In the genomic region with DNA sequence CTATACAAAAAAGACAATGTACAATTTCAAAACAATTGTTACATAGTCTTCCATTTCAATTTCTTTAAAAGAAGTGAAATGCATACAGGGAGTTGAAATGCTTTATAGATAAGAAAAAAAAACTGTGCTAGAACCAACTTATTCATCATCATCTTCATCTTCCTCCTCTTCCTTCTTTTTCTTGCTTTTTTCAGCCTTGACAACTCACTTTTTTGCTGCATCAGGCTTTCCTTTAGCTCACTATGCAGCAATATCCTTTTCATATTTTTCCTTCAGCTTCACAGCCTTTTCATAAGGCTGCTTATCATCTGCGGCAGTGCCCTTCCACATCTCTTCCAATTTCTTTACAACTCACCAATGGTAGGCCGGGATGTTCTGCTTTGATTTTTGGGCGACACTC, we compare ENCODE assay signal across 24 cellular contexts. TPM values are rescaled to one million over a fixed set of nuclear protein-coding genes. Genes with fewer than 3 reads are reported as not detected.
DNase-seq lines count a peak whose midpoint lies in the region; ATAC-seq, FAIRE-seq and TF ChIP-seq lines count a peak whose summit lies in the region.
"Had no signal": no experiment of that assay in that cellular context is flagged by ENCODE, and none has a peak within 500 bp of the region (broad histone marks: within the 10 kb centered on the region; RNA-seq: fewer than 3 reads in every experiment).

No MANE protein-coding gene starts in this region.

- H3K4me2 ChIP-seq in mammary epithelial cell (ENCODE audit: insufficient read depth, low read depth, low read length), result no peak overlapping the region

- no peak for FAIRE-seq in GM12891 (lab: Jason Lieb, UNC)
- FAIRE-seq: D721Med, H1, RCC 7860 had no signal

- POLR2A ChIA-PET in MCF 10A (lab: Yijun Ruan, JAX), result interaction anchor here (0.8 to 6.1 kb wide), 2 partner anchors 34 to 55 kb away, joined by 5 to 67 read pairs; no protein-coding TSS in a partner anchor
- POLR2A ChIA-PET in CD8-positive, alpha-beta memory T cell (lab: Charles Lee), result no interaction called here

- WGBS in mammary epithelial cell (ENCODE audit: low coverage, missing lambda C conversion rate), result 94% methylated on average over 3 of the region's 3 CpGs
- 94 to 100% methylated on average over 3 of the region's 3 CpGs for WGBS in endodermal cell (ENCODE audit: insufficient coverage in 1 of 2, insufficient read length in 1 of 2), 2 experiments

- H3K36me3 ChIP-seq in mammary epithelial cell (ENCODE audit: insufficient read depth, low read length) (no peaks in the 10 kb centered on the region), RWPE2 (ENCODE audit: low read depth) (peaks cover 36% of the 10 kb centered on the region), endodermal cell (ENCODE audit: control insufficient read depth, insufficient read depth, low read length) (peaks cover 69% of the 10 kb centered on the region), tibial artery (no peaks in the 10 kb centered on the region)
- no peaks in the 10 kb centered on the region for H3K36me3 ChIP-seq in CD8-positive, alpha-beta memory T cell (ENCODE audit: insufficient read depth, low read length)

- H3K9me3 ChIP-seq in mammary epithelial cell (replicated peaks; ENCODE audit: insufficient read depth, low read length), result no peaks in the 10 kb centered on the region
- no peaks in the 10 kb centered on the region for H3K9me3 ChIP-seq in RWPE2 (ENCODE audit: severe bottlenecking)
- H3K9me3 ChIP-seq in endodermal cell (ENCODE audit: control insufficient read depth, low read length), result no peaks in the 10 kb centered on the region
- H3K9me3 ChIP-seq in tibial artery, result no peaks in the 10 kb centered on the region
- no peaks in the 10 kb centered on the region for H3K9me3 ChIP-seq in CD8-positive, alpha-beta memory T cell (ENCODE audit: low read length)

- H3K4me3 ChIP-seq in mammary epithelial cell (replicated peaks in 1 of 3; ENCODE audit: insufficient read depth in 1 of 3, low read depth in 2 of 3, low read length in 3 of 3), result no peak overlapping the region
- H3K4me3 ChIP-seq in RWPE2 (ENCODE audit: severe bottlenecking), result no peak overlapping the region
- peak overlapping the region; percentile 56 for H3K4me3 ChIP-seq in endodermal cell (ENCODE audit: low read length)
- no peak overlapping the region for H3K4me3 ChIP-seq in tibial artery
- no peak overlapping the region for H3K4me3 ChIP-seq in CD8-positive, alpha-beta memory T cell (ENCODE audit: low read length)

- dilution Hi-C loops in mammary epithelial cell (cut with HindIII; ENCODE audit: low sequenced_read_pairs), result loop anchor here (10.0 kb wide), 1 partner anchor 109 kb away; no protein-coding TSS in a partner anchor

- DNase-seq in MCF 10A (ENCODE audit: unreplicated experiment) (no peak), mammary epithelial cell (no peak), RWPE2 (ENCODE audit: low spot score) (no peak), endodermal cell (no peak), tibial artery (no peak), AML-193 (lab: John Stamatoyannopoulos, UW) (no peak), GM12891 (ENCODE audit: insufficient read length, low spot score) (no peak)
- no peak for DNase-seq in CD8-positive, alpha-beta memory T cell
- DNase-seq: DMS53, GDM1, KG1, NCI-H1105, NCI-H146, NCI-H2029 treated with DMSO at 0.1 percent for 48 hours, NCI-H226, NCI-H524, NCI-H774, OCI-M1 had no signal

- intact Hi-C loops in MCF 10A (cut with micrococcal nuclease) (loop anchor here (10.0 kb wide), 2 partner anchors 141 to 321 kb away; no protein-coding TSS in a partner anchor), mammary epithelial cell (cut with micrococcal nuclease) (no loop called here), tibial artery (cut with DNase I; ENCODE audit: low total_unique reads) (loop anchor here (10.0 kb wide), 1 partner anchor 161 kb away; no protein-coding TSS in a partner anchor)

- H3K36me3 Mint-ChIP-seq in MCF 10A (ENCODE audit: insufficient read depth, unreplicated experiment) (peaks cover 32% of the 10 kb centered on the region), endodermal cell (ENCODE audit: low read depth) (peaks cover 59% of the 10 kb centered on the region)
- peaks cover 0 to 6% (median 0%) of the 10 kb centered on the region in 3 donors for H3K36me3 Mint-ChIP-seq in CD8-positive, alpha-beta memory T cell

- in situ Hi-C loops in mammary epithelial cell (cut with MboI; ENCODE audit: low sequenced_read_pairs in 2 of 2), result loop anchor here in 1 of 2 donors (25.0 kb wide), 1 partner anchor 243 kb away; no protein-coding TSS in a partner anchor

- no peaks in the 10 kb centered on the region for H3K27me3 ChIP-seq in mammary epithelial cell (ENCODE audit: insufficient read depth, low read length)
- H3K27me3 ChIP-seq in RWPE2 (ENCODE audit: insufficient read depth, poor library complexity, severe bottlenecking), result no peaks in the 10 kb centered on the region
- H3K27me3 ChIP-seq in endodermal cell (ENCODE audit: control insufficient read depth, insufficient read depth, low read length, poor library complexity, severe bottlenecking), result no peaks in the 10 kb centered on the region
- no peaks in the 10 kb centered on the region for H3K27me3 ChIP-seq in tibial artery
- H3K27me3 ChIP-seq in CD8-positive, alpha-beta memory T cell (ENCODE audit: insufficient read depth, low read length, poor library complexity, severe bottlenecking), result peaks cover 23% of the 10 kb centered on the region

- H3K4me1 ChIP-seq in mammary epithelial cell (ENCODE audit: insufficient read depth, low read length) (peaks cover 41% of the 10 kb centered on the region), RWPE2 (ENCODE audit: insufficient read depth, poor library complexity, severe bottlenecking) (peaks cover 42% of the 10 kb centered on the region), endodermal cell (ENCODE audit: control insufficient read depth, insufficient read depth, low read length) (peaks cover 29% of the 10 kb centered on the region), tibial artery (peaks cover 0 to 77% (median 49%) of the 10 kb centered on the region in 4 donors)
- H3K4me1 ChIP-seq in CD8-positive, alpha-beta memory T cell (ENCODE audit: insufficient read depth, low read length), result peaks cover 9% of the 10 kb centered on the region

- ATAC-seq in RWPE2 (ENCODE audit: low read depth), result no peak
- ATAC-seq: Right ventricle myocardium inferior had no signal

- CTCF ChIA-PET in MCF 10A (lab: Yijun Ruan, JAX) (interaction anchor here (0.8 to 0.9 kb wide), 3 partner anchors 211 to 489 kb away, joined by 4 to 5 read pairs (median 4); no protein-coding TSS in a partner anchor), mammary epithelial cell (lab: Charles Lee; ENCODE audit: low non-redundant PET) (no interaction called here)
- CTCF ChIA-PET in CD8-positive, alpha-beta memory T cell (lab: Charles Lee), result no interaction called here

- no peaks in the 10 kb centered on the region for H4K20me1 ChIP-seq in mammary epithelial cell (ENCODE audit: insufficient read depth, low read length)

- TF ChIP-seq CTCF in MCF 10A (IDR thresholded peaks at IDR 0.05; ENCODE audit: unreplicated experiment) (no peak), mammary epithelial cell (conservative IDR thresholded peaks at IDR 0.05 in 1 of 2, IDR thresholded peaks at IDR 0.05 in 1 of 2; ENCODE audit: extremely low read depth in 1 of 2, insufficient read depth in 1 of 2, low read depth in 1 of 2, low read length in 2 of 2) (no peak), RWPE2 (IDR thresholded peaks at IDR 0.05; ENCODE audit: poor library complexity, severe bottlenecking) (no peak), endodermal cell (conservative IDR thresholded peaks at IDR 0.05) (no peak), tibial artery (IDR thresholded peaks at IDR 0.05) (no peak)

- H2AFZ ChIP-seq in mammary epithelial cell (ENCODE audit: low read depth, low read length), result no peak overlapping the region

- H3K9me3 Mint-ChIP-seq in MCF 10A (ENCODE audit: unreplicated experiment) (no peaks in the 10 kb centered on the region), endodermal cell (no peaks in the 10 kb centered on the region)
- H3K9me3 Mint-ChIP-seq in CD8-positive, alpha-beta memory T cell, result peaks cover 0 to 2% (median 0%) of the 10 kb centered on the region in 5 donors

- H3K27ac Mint-ChIP-seq in MCF 10A (ENCODE audit: low read depth, unreplicated experiment) (peak overlapping the region; percentile 68), endodermal cell (no peak overlapping the region)
- no peak overlapping the region for H3K27ac Mint-ChIP-seq in CD8-positive, alpha-beta memory T cell
- H3K27ac Mint-ChIP-seq: B cell had no signal

- H3K79me2 ChIP-seq in mammary epithelial cell (ENCODE audit: insufficient read depth, low read length), result peaks cover 91% of the 10 kb centered on the region

- H3K4me3 Mint-ChIP-seq in MCF 10A (ENCODE audit: unreplicated experiment) (no peak overlapping the region), endodermal cell (peak overlapping the region; percentile 95)
- no peak overlapping the region for H3K4me3 Mint-ChIP-seq in CD8-positive, alpha-beta memory T cell
- H3K4me3 Mint-ChIP-seq: B cell had no signal

- H3K27ac ChIP-seq in mammary epithelial cell (ENCODE audit: insufficient read depth, low read depth, low read length), result no peak overlapping the region
- peak overlapping the region; percentile 3 for H3K27ac ChIP-seq in RWPE2 (ENCODE audit: poor library complexity, severe bottlenecking)
- H3K27ac ChIP-seq in endodermal cell (ENCODE audit: low read depth, low read length), result no peak overlapping the region
- peak overlapping the region; percentile 41 for H3K27ac ChIP-seq in tibial artery
- H3K27ac ChIP-seq in CD8-positive, alpha-beta memory T cell (ENCODE audit: low read depth, low read length), result no peak overlapping the region
- H3K27ac ChIP-seq: HL-60 had no signal

- H3K4me1 Mint-ChIP-seq in MCF 10A (ENCODE audit: insufficient read depth, unreplicated experiment) (peaks cover 50% of the 10 kb centered on the region), endodermal cell (peaks cover 65% of the 10 kb centered on the region)
- H3K4me1 Mint-ChIP-seq in CD8-positive, alpha-beta memory T cell, result peaks cover 8 to 10% (median 9%) of the 10 kb centered on the region in 3 donors

- TF ChIP-seq POLR2A in GM12891 (IDR thresholded peaks at IDR 0.05; ENCODE audit: low read depth, low read length), result no peak

- H3K27me3 Mint-ChIP-seq in MCF 10A (ENCODE audit: insufficient read depth, unreplicated experiment) (no peaks in the 10 kb centered on the region), endodermal cell (ENCODE audit: insufficient read depth) (no peaks in the 10 kb centered on the region)
- peaks cover 38% of the 10 kb centered on the region in 2 donors for H3K27me3 Mint-ChIP-seq in CD8-positive, alpha-beta memory T cell
- H3K27me3 Mint-ChIP-seq: B cell had no signal

- H3K9ac ChIP-seq in mammary epithelial cell (ENCODE audit: insufficient read depth, low read length) (no peak overlapping the region), endodermal cell (ENCODE audit: extremely low read depth, low read length, poor library complexity, severe bottlenecking) (no peak overlapping the region)

- BruUV-seq in MCF 10A (replicated peaks; lab: Mats Ljungman, UMichigan) (no TSS peak), mammary epithelial cell (replicated peaks; lab: Mats Ljungman, UMichigan) (no TSS peak)

RNA-seq across cellular contexts. Expression of gene LHFPL2, which starts 4.4 kb away (rescaled TPM):
- total RNA-seq in MCF 10A (2022) (45.9 and 93.3 TPM in 2 replicates), mammary epithelial cell (10 to 100 TPM; 52.5 to 53.5 TPM), endodermal cell (100 to 1,000 TPM; 136 to 238 TPM)
- 11.5 TPM for polyA plus RNA-seq in mammary epithelial cell
- polyA minus RNA-seq in mammary epithelial cell, result 20.2 TPM
- 23.7 TPM for polyA plus RNA-seq in endodermal cell (2013, experiment 1 of 2)
- polyA plus RNA-seq in endodermal cell (2013, experiment 2 of 2), result 24.8 TPM
- total RNA-seq in CD8-positive, alpha-beta memory T cell, result 1 to 10 TPM in 1 of 2 experiments, under 1 TPM in 1; 0.84 to 1.2 TPM
- polyA plus RNA-seq in CD8-positive, alpha-beta memory T cell, result 0.20 TPM
- polyA plus RNA-seq in GM12891 (2012; ENCODE audit: low read depth, missing spikeins), result 11.6 TPM

Comparison
In these comparisons a context has a peak if more than half of its experiments do, and no peak if none do; other contexts are left out.
1. H3K27ac ChIP-seq: peak in RWPE2 (single experiment) and tibial artery (2 of 2); none in mammary epithelial cell (single experiment), endodermal cell (single experiment) and CD8-positive, alpha-beta memory T cell (single experiment).
2. RNA of gene LHFPL2, which starts 4.4 kb away (total RNA-seq): 136 to 238 TPM in endodermal cell, 52.5 to 53.5 TPM in mammary epithelial cell and 45.9 to 93.3 TPM in MCF 10A; 0.84 to 1.2 TPM in CD8-positive, alpha-beta memory T cell; every median in the first group is over 10 times any median in the second.